2 cellular contexts compared by ENCODE assay signal in the genomic region with DNA sequence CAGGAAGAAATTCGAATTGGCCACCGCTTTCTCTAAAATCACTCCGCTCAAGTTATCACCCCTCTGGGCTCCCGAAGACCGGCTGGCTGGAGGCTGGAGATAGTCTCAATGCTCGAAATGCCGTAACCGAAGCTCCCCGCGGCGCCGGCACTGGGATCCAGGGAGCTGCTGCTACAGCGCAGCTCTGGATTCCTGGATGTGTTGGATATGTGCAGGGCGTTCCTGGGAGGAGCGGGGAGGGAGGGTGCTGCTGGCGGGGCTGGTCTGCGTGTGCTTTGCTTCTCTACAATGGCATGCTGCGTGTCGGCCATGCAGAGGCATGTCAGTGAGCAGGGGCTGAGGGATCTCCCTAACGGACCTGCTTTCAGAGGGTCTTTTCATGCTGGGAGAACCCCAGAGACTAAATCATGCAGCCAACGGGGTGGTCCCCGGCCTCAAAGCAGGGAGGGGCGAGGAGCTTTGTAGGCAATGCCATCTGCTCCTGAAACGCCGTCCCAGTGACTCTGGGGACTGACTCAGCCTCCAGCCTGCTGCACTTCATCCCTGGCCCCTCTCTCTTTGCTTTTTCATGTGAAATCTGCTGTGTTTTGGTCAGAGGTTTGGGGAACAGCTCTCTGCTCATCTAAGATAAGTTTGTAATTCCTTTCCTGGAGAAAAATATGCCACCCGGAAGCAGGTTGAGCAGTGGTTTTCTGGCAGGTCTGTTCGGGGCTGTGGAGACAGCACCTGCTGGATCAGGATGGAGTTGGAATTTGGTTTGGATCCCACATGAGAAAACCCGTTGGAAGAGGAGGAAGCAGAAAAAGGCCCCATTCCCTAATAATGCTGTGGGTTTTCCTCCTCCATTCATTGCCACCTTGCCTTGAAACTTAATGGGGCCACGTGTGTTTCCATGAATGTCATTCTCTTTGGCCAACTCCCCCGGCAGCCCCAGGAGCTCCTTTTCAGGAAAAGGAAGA.
TF ChIP-seq lines count a peak whose summit lies in the region.

No MANE protein-coding gene starts in this region.

TF ChIP-seq in SK-N-SH, 30 proteins besides CTCF, POLR2A, EP300 and RAD21 (continues in another document):
- TF ChIP-seq NRF1 (IDR thresholded peaks at IDR 0.05; ENCODE audit: low read depth, low read length), result peak; percentile 31; the same call in 1 of the 2 replicates
- TF ChIP-seq POLR2AphosphoS5 (IDR thresholded peaks at IDR 0.05; ENCODE audit: low read depth, low read length), result peak; percentile 81
- no peak; the same call in 1 of the 2 replicates for TF ChIP-seq NFIC (IDR thresholded peaks at IDR 0.05; ENCODE audit: borderline replicate concordance)
- TF ChIP-seq GABPA (IDR thresholded peaks at IDR 0.05; ENCODE audit: low read depth), result no peak
- TF ChIP-seq GATA2 (CRISPR knock-in tag; IDR thresholded peaks at IDR 0.05), result no peak
- TF ChIP-seq JUND (IDR thresholded peaks at IDR 0.05), result no peak
- TF ChIP-seq, protein P1, sequence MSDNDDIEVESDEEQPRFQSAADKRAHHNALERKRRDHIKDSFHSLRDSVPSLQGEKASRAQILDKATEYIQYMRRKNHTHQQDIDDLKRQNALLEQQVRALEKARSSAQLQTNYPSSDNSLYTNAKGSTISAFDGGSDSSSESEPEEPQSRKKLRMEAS (IDR thresholded peaks at IDR 0.05; ENCODE audit: low read depth), result peak; percentile 94
- TF ChIP-seq ELF1 (IDR thresholded peaks at IDR 0.05), result 0 out of 2 replicates have a peak, but pooled peaks have one; percentile 12
- no peak for TF ChIP-seq FOXM1 (IDR thresholded peaks at IDR 0.05; ENCODE audit: low read depth)
- TF ChIP-seq EZH2phosphoT487 (IDR thresholded peaks at IDR 0.05; ENCODE audit: borderline replicate concordance, low read depth), result no peak
- TF ChIP-seq CHD2 (IDR thresholded peaks at IDR 0.05; ENCODE audit: low read length, partially characterized antibody), result peak; percentile 59
- peak; percentile 40 for TF ChIP-seq TCF12 (IDR thresholded peaks at IDR 0.05)
- no peak for TF ChIP-seq ZBTB33 (IDR thresholded peaks at IDR 0.05; ENCODE audit: borderline replicate concordance, low read depth)
- TF ChIP-seq, protein P2, sequence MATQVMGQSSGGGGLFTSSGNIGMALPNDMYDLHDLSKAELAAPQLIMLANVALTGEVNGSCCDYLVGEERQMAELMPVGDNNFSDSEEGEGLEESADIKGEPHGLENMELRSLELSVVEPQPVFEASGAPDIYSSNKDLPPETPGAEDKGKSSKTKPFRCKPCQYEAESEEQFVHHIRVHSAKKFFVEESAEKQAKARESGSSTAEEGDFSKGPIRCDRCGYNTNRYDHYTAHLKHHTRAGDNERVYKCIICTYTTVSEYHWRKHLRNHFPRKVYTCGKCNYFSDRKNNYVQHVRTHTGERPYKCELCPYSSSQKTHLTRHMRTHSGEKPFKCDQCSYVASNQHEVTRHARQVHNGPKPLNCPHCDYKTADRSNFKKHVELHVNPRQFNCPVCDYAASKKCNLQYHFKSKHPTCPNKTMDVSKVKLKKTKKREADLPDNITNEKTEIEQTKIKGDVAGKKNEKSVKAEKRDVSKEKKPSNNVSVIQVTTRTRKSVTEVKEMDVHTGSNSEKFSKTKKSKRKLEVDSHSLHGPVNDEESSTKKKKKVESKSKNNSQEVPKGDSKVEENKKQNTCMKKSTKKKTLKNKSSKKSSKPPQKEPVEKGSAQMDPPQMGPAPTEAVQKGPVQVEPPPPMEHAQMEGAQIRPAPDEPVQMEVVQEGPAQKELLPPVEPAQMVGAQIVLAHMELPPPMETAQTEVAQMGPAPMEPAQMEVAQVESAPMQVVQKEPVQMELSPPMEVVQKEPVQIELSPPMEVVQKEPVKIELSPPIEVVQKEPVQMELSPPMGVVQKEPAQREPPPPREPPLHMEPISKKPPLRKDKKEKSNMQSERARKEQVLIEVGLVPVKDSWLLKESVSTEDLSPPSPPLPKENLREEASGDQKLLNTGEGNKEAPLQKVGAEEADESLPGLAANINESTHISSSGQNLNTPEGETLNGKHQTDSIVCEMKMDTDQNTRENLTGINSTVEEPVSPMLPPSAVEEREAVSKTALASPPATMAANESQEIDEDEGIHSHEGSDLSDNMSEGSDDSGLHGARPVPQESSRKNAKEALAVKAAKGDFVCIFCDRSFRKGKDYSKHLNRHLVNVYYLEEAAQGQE (IDR thresholded peaks at IDR 0.05; ENCODE audit: low read depth, low read length), result peak; percentile 58; the same call in 1 of the 2 replicates
- TF ChIP-seq, protein P3, sequence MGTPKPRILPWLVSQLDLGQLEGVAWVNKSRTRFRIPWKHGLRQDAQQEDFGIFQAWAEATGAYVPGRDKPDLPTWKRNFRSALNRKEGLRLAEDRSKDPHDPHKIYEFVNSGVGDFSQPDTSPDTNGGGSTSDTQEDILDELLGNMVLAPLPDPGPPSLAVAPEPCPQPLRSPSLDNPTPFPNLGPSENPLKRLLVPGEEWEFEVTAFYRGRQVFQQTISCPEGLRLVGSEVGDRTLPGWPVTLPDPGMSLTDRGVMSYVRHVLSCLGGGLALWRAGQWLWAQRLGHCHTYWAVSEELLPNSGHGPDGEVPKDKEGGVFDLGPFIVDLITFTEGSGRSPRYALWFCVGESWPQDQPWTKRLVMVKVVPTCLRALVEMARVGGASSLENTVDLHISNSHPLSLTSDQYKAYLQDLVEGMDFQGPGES (IDR thresholded peaks at IDR 0.05; ENCODE audit: low read depth, low read length), result no peak
- TF ChIP-seq, protein P4, sequence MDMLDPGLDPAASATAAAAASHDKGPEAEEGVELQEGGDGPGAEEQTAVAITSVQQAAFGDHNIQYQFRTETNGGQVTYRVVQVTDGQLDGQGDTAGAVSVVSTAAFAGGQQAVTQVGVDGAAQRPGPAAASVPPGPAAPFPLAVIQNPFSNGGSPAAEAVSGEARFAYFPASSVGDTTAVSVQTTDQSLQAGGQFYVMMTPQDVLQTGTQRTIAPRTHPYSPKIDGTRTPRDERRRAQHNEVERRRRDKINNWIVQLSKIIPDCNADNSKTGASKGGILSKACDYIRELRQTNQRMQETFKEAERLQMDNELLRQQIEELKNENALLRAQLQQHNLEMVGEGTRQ (IDR thresholded peaks at IDR 0.05; ENCODE audit: borderline replicate concordance, low read depth, low read length), result no peak
- TF ChIP-seq TEAD4 (IDR thresholded peaks at IDR 0.05; ENCODE audit: borderline replicate concordance, insufficient read depth), result peak; percentile 31; the same call in 1 of the 2 replicates
- TF ChIP-seq SMC3 (IDR thresholded peaks at IDR 0.05; ENCODE audit: low read depth, low read length), result peak; percentile 11; the same call in 1 of the 2 replicates

TF ChIP-seq in H1, 55 proteins besides CTCF, POLR2A, EP300 and RAD21:
- TF ChIP-seq HDAC2 (IDR thresholded peaks at IDR 0.05; ENCODE audit: borderline replicate concordance in 1 of 2, low read depth in 2 of 2, low read length in 2 of 2) (no peak), TAF7 (optimal IDR thresholded peaks at IDR 0.05; ENCODE audit: borderline replicate concordance, low read depth, low read length) (no peak), POU5F1 (IDR thresholded peaks at IDR 0.05; ENCODE audit: low read depth, low read length) (no peak), SIN3A (conservative IDR thresholded peaks at IDR 0.05 in 1 of 2, IDR thresholded peaks at IDR 0.05 in 1 of 2; ENCODE audit: low read depth in 1 of 2, low read length in 2 of 2) (peak in 1 of 2 experiments; percentile 49; a peak in 2 of 4 replicates), TBP (IDR thresholded peaks at IDR 0.05; ENCODE audit: low read depth, low read length) (no peak), CBX5 (IDR thresholded peaks at IDR 0.05; ENCODE audit: low read depth, low read length) (no peak), NRF1 (IDR thresholded peaks at IDR 0.05; ENCODE audit: low read depth, low read length) (no peak), BCL11A (IDR thresholded peaks at IDR 0.05; ENCODE audit: low read depth in 2 of 2, low read length in 2 of 2) (no peak), MAFK (IDR thresholded peaks at IDR 0.05; ENCODE audit: low read depth, low read length) (no peak), BACH1 (IDR thresholded peaks at IDR 0.05; ENCODE audit: low read length) (no peak), RNF2 (IDR thresholded peaks at IDR 0.05; ENCODE audit: borderline replicate concordance, low read depth, low read length, missing control alignments, poor library complexity, severe bottlenecking) (no peak), GTF2F1 (IDR thresholded peaks at IDR 0.05; ENCODE audit: borderline replicate concordance, low read depth, low read length) (no peak), POLR2AphosphoS5 (IDR thresholded peaks at IDR 0.05; ENCODE audit: low read depth, low read length) (0 out of 2 replicates have a peak, but pooled peaks have one; percentile 44), ASH2L (IDR thresholded peaks at IDR 0.05; ENCODE audit: low read length) (no peak), SIRT6 (IDR thresholded peaks at IDR 0.05; ENCODE audit: low read length) (no peak), SRF (IDR thresholded peaks at IDR 0.05; ENCODE audit: low read depth, low read length) (no peak), BRCA1 (IDR thresholded peaks at IDR 0.05; ENCODE audit: low read depth, low read length) (no peak), HDAC6 (IDR thresholded peaks at IDR 0.05; ENCODE audit: low read depth, low read length) (no peak), CHD1 (IDR thresholded peaks at IDR 0.05; ENCODE audit: low read depth, low read length) (no peak), RBBP5 (IDR thresholded peaks at IDR 0.05; ENCODE audit: borderline replicate concordance, low read depth, low read length) (no peak)
- TF ChIP-seq, protein P4 (IDR thresholded peaks at IDR 0.05; ENCODE audit: low read length), result no peak
- TF ChIP-seq, protein P5, sequence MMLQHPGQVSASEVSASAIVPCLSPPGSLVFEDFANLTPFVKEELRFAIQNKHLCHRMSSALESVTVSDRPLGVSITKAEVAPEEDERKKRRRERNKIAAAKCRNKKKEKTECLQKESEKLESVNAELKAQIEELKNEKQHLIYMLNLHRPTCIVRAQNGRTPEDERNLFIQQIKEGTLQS (IDR thresholded peaks at IDR 0.05; ENCODE audit: insufficient read depth, low read depth, low read length), result no peak
- TF ChIP-seq, protein P1 (IDR thresholded peaks at IDR 0.05), result peak; percentile 35; the same call in 1 of the 2 replicates
TF ChIP-seq in H1: peak in this region for 3.
